Comparison of ENCODE assay signal across 22 cellular contexts in genomic region chr3:113258311-113258710, GRCh38. TPM values are rescaled to one million over a fixed set of nuclear protein-coding genes. Genes with fewer than 3 reads are reported as not detected.
A peak's percentile ranks its signal among the peaks of the same experiment; 100 is the strongest.
DNase-seq lines count a peak whose midpoint lies in the region; ATAC-seq and TF ChIP-seq lines count a peak whose summit lies in the region.
"Had no signal": no experiment of that assay in that cellular context is flagged by ENCODE, and none has a peak within 500 bp of the region (broad histone marks: within the 10 kb centered on the region; RNA-seq: fewer than 3 reads in every experiment).

No MANE protein-coding gene starts in this region.

- no peak overlapping the region for H3K9ac ChIP-seq in OCI-LY3 (ENCODE audit: low read length)
- H3K9ac ChIP-seq: SK-N-SH had no signal

- intact Hi-C loops in esophagus muscularis mucosa (cut with DNase I) = no loop called here
- intact Hi-C loops in sigmoid colon (cut with DNase I) = no loop called here

- no peaks in the 10 kb centered on the region for H3K9me3 Mint-ChIP-seq in activated T-cell treated with anti-CD3 and anti-CD28 coated beads, Interleukin-2, amount 50 U/mL, for 4 hours
- H3K9me3 Mint-ChIP-seq: activated naive CD8-positive, alpha-beta T cell treated with anti-CD3 and anti-CD28 coated beads, Interleukin-2, amount 50 U/mL, for 24 hours; CD4-positive, alpha-beta memory T cell; memory B cell had no signal

- ATAC-seq in GM19455 (IDR thresholded peaks at IDR 0.05; ENCODE audit: unreplicated experiment) = no peak
- ATAC-seq in activated T-cell treated with anti-CD3 and anti-CD28 coated beads, Interleukin-2, amount 50 U/mL, for 4 hours = no peak
- ATAC-seq: activated naive CD8-positive, alpha-beta T cell treated with anti-CD3 and anti-CD28 coated beads, Interleukin-2, amount 50 U/mL, for 24 hours; left colon; T-helper 17 cell had no signal

- 77% methylated on average over 5 of the region's 5 CpGs for WGBS in esophagus muscularis mucosa
- 89 to 94% methylated on average over 5 of the region's 5 CpGs for WGBS in sigmoid colon, 2 donors

- H3K36me3 Mint-ChIP-seq in activated T-cell treated with anti-CD3 and anti-CD28 coated beads, Interleukin-2, amount 50 U/mL, for 4 hours (ENCODE audit: insufficient read depth) = no peaks in the 10 kb centered on the region
- H3K36me3 Mint-ChIP-seq: CD4-positive, alpha-beta memory T cell had no signal

- H3K79me2 ChIP-seq in OCI-LY3 (ENCODE audit: low read length) = no peaks in the 10 kb centered on the region

- H3K4me3 ChIP-seq in OCI-LY3 (ENCODE audit: low read length) (no peak overlapping the region), esophagus muscularis mucosa (no peak overlapping the region), sigmoid colon (no peak overlapping the region)
- H3K4me3 ChIP-seq: skin epidermis, thoracic aorta had no signal

- TF ChIP-seq POLR2A in esophagus muscularis mucosa (IDR thresholded peaks at IDR 0.05; ENCODE audit: low read depth) (no peak), sigmoid colon (IDR thresholded peaks at IDR 0.05) (no peak)

- H3K27ac ChIP-seq in OCI-LY3 (ENCODE audit: low read length) (no peak overlapping the region), esophagus muscularis mucosa (replicated peaks in 1 of 4) (peak overlapping the region; percentile 62 to 81 (median 80)), sigmoid colon (peak overlapping the region in 3 of 4 donors; percentile 72 to 80 (median 73))
- H3K27ac ChIP-seq: WERI-Rb-1 had no signal

- H3K9me3 ChIP-seq in OCI-LY3 (ENCODE audit: insufficient read depth, low read length) (no peaks in the 10 kb centered on the region), esophagus muscularis mucosa (no peaks in the 10 kb centered on the region), sigmoid colon (no peaks in the 10 kb centered on the region)
- H3K9me3 ChIP-seq: SK-N-SH, thoracic aorta had no signal

- peak; percentile 71 for DNase-seq in GM03348 (ENCODE audit: low spot score)
- DNase-seq in esophagus muscularis mucosa (ENCODE audit: extremely low spot score) = no peak
- DNase-seq in sigmoid colon = no peak
- DNase-seq in activated T-cell treated with anti-CD3 and anti-CD28 coated beads, Interleukin-2, amount 50 U/mL, for 4 hours = no peak
- no peak for DNase-seq in stimulated activated CD4-positive, alpha-beta T cell treated with anti-CD3 and anti-CD28 coated beads, Interleukin-1b, Interleukin-23, amount 100 ng/mL, for 48 hours
- DNase-seq: activated CD8-positive, alpha-beta memory T cell treated with anti-CD3 and anti-CD28 coated beads, Interleukin-2, amount 50 U/mL, for 48 hours; activated gamma-delta T cell treated with Interleukin-2 at 50 U/mL for 16 hours; activated naive CD8-positive, alpha-beta T cell treated with anti-CD3 and anti-CD28 coated beads, Interleukin-2, amount 50 U/mL, for 24 hours; CD4-positive, alpha-beta memory T cell; cortex of kidney; left colon; NCI-H1105 treated with DMSO at 0.1 percent for 48 hours; NCI-H2029; nucleus accumbens; SK-N-SH; T-helper 17 cell; WERI-Rb-1 had no signal

- no peaks in the 10 kb centered on the region for H3K36me3 ChIP-seq in OCI-LY3 (replicated peaks; ENCODE audit: low read depth, low read length)
- peaks cover 0 to 17% (median 0%) of the 10 kb centered on the region in 4 donors for H3K36me3 ChIP-seq in esophagus muscularis mucosa
- H3K36me3 ChIP-seq in sigmoid colon = peaks cover 0 to 36% (median 2%) of the 10 kb centered on the region in 4 donors
- H3K36me3 ChIP-seq: thoracic aorta, WERI-Rb-1 had no signal

- H3K4me3 Mint-ChIP-seq in activated T-cell treated with anti-CD3 and anti-CD28 coated beads, Interleukin-2, amount 50 U/mL, for 4 hours = no peak overlapping the region
- H3K4me3 Mint-ChIP-seq: activated naive CD8-positive, alpha-beta T cell treated with anti-CD3 and anti-CD28 coated beads, Interleukin-2, amount 50 U/mL, for 24 hours; CD4-positive, alpha-beta memory T cell; memory B cell; T-helper 17 cell had no signal

- no peak; the same call in 1 of the 2 replicates for TF ChIP-seq CTCF in OCI-LY3 (IDR thresholded peaks at IDR 0.05; ENCODE audit: low read depth, low read length)
- TF ChIP-seq CTCF in esophagus muscularis mucosa (IDR thresholded peaks at IDR 0.05) = peak in 1 of 3 experiments; percentile 6
- no peak for TF ChIP-seq CTCF in sigmoid colon (IDR thresholded peaks at IDR 0.05)

- no peak for TF ChIP-seq EP300 in esophagus muscularis mucosa (IDR thresholded peaks at IDR 0.05)
- no peak for TF ChIP-seq EP300 in sigmoid colon (IDR thresholded peaks at IDR 0.05)

- no peak overlapping the region for H2AFZ ChIP-seq in OCI-LY3 (ENCODE audit: low read depth, low read length)

- H3K4me1 Mint-ChIP-seq in activated T-cell treated with anti-CD3 and anti-CD28 coated beads, Interleukin-2, amount 50 U/mL, for 4 hours (ENCODE audit: low read depth) = no peaks in the 10 kb centered on the region
- H3K4me1 Mint-ChIP-seq: activated naive CD8-positive, alpha-beta T cell treated with anti-CD3 and anti-CD28 coated beads, Interleukin-2, amount 50 U/mL, for 24 hours; CD4-positive, alpha-beta memory T cell had no signal

- H3K4me1 ChIP-seq in OCI-LY3 (ENCODE audit: low read length) = peaks cover 50% of the 10 kb centered on the region
- H3K4me1 ChIP-seq in esophagus muscularis mucosa = peaks cover 6 to 93% (median 77%) of the 10 kb centered on the region in 4 donors
- peaks cover 0 to 82% (median 74%) of the 10 kb centered on the region in 4 donors for H3K4me1 ChIP-seq in sigmoid colon

- peaks cover 4% of the 10 kb centered on the region for H3K27me3 Mint-ChIP-seq in activated T-cell treated with anti-CD3 and anti-CD28 coated beads, Interleukin-2, amount 50 U/mL, for 4 hours (ENCODE audit: low read depth)

- H3K27me3 ChIP-seq in OCI-LY3 (ENCODE audit: low read depth, low read length) (peaks cover 10% of the 10 kb centered on the region), esophagus muscularis mucosa (no peaks in the 10 kb centered on the region), sigmoid colon (no peaks in the 10 kb centered on the region)

- no peaks in the 10 kb centered on the region for H4K20me1 ChIP-seq in OCI-LY3 (ENCODE audit: insufficient read depth, low read length)

- H3K4me2 ChIP-seq in OCI-LY3 (ENCODE audit: low read length) = peak overlapping the region; percentile 34
- H3K4me2 ChIP-seq: SK-N-SH had no signal

RNA-seq across cellular contexts. Expression of gene BOC, which starts 47.0 kb away (rescaled TPM):
- total RNA-seq in esophagus muscularis mucosa (100 to 1,000 TPM in 1 of 4 donors, 10 to 100 TPM in 3; 87.2 to 119 (median 90.8) TPM), sigmoid colon (100 to 1,000 TPM in 2 of 4 donors, 10 to 100 TPM in 2; 80.3 to 122 (median 103) TPM)
- polyA plus RNA-seq in sigmoid colon = 10 to 100 TPM in 1 of 3 donors, 1 to 10 TPM in 2; 1.6 to 10.6 (median 4.2) TPM
- total RNA-seq in activated T-cell treated with anti-CD3 and anti-CD28 coated beads, Interleukin-2, amount 50 U/mL, for 4 hours = under 1 TPM in 2 of 3 donors, not detected in 1; 0.18 to 0.35 TPM
- total RNA-seq: CD4-positive, alpha-beta memory T cell; T-helper 17 cell had no signal
- polyA plus RNA-seq: CD4-positive, alpha-beta memory T cell had no signal

Comparison
In these comparisons a context has a peak if more than half of its experiments do, and no peak if none do; other contexts are left out.
1. RNA of gene BOC, which starts 47.0 kb away (total RNA-seq): 80.3 to 122 TPM in sigmoid colon and 87.2 to 119 TPM in esophagus muscularis mucosa; 0.18 to 0.35 TPM in activated T-cell treated with anti-CD3 and anti-CD28 coated beads, Interleukin-2, amount 50 U/mL, for 4 hours; every median in the first group is over 10 times any median in the second.